Comparison of ENCODE assay signal across 22 cellular contexts in genomic region chr9:129378241-129378661, GRCh38.
"Had no signal": no experiment of that assay in that cellular context is flagged by ENCODE, and none has a peak within 500 bp of the region (broad histone marks: within the 10 kb centered on the region; RNA-seq: fewer than 3 reads in every experiment).

No MANE protein-coding gene starts in this region.

- ATAC-seq: activated CD8-positive, alpha-beta T cell treated with anti-CD3 and anti-CD28 coated beads, Interleukin-2, amount 10 ng/mL, durations not matched to agents 7 days and 5 days; left cardiac atrium; mucosa of descending colon; T-cell had no signal

- H3K27me3 ChIP-seq: cardiac muscle cell, right atrium auricular region, spleen, upper lobe of left lung had no signal

- H3K4me3 ChIP-seq: cardiac muscle cell, mucosa of descending colon, prostate gland, right atrium auricular region, spleen, thoracic aorta, upper lobe of left lung had no signal

- DNase-seq: activated CD4-positive, alpha-beta T cell treated with anti-CD3 and anti-CD28 coated beads, Interleukin-2, amount 50 U/mL, for 1 hour; activated CD4-positive, CD25-positive, alpha-beta regulatory T cell treated with anti-CD3 and anti-CD28 coated beads, Interleukin-2, amount 50 U/mL, for 72 hours; activated CD8-positive, alpha-beta T cell treated with anti-CD3 and anti-CD28 coated beads, Interleukin-2, amount 10 ng/mL, durations not matched to agents 7 days and 5 days; activated naive CD4-positive, alpha-beta T cell treated with anti-CD3 and anti-CD28 coated beads for 36 hours; activated naive CD8-positive, alpha-beta T cell treated with anti-CD3 and anti-CD28 coated beads, Interleukin-2, amount 10 ng/mL, durations not matched to agents 7 days and 5 days; amniotic stem cell; effector memory CD4-positive, alpha-beta T cell; glutamatergic neuron; hippocampal formation; left cardiac atrium; mesenchymal stem cell; mucosa of descending colon; spleen; stimulated activated CD4-positive, alpha-beta T cell treated with anti-CD3 and anti-CD28 coated beads, Interleukin-4, amount 100 ng/mL, for 1 hour; stimulated activated naive CD4-positive, alpha-beta T cell; T-cell; upper lobe of left lung; WERI-Rb-1 had no signal

- H3K36me3 ChIP-seq: cardiac muscle cell, prostate gland, right atrium auricular region, spleen, thoracic aorta, upper lobe of left lung, WERI-Rb-1 had no signal

- H3K27ac ChIP-seq: cardiac muscle cell, prostate gland, right atrium auricular region, spleen, thoracic aorta, upper lobe of left lung had no signal

- H3K9me3 ChIP-seq: mucosa of descending colon, prostate gland, right atrium auricular region, spleen, thoracic aorta, upper lobe of left lung had no signal
